In the genomic region with DNA sequence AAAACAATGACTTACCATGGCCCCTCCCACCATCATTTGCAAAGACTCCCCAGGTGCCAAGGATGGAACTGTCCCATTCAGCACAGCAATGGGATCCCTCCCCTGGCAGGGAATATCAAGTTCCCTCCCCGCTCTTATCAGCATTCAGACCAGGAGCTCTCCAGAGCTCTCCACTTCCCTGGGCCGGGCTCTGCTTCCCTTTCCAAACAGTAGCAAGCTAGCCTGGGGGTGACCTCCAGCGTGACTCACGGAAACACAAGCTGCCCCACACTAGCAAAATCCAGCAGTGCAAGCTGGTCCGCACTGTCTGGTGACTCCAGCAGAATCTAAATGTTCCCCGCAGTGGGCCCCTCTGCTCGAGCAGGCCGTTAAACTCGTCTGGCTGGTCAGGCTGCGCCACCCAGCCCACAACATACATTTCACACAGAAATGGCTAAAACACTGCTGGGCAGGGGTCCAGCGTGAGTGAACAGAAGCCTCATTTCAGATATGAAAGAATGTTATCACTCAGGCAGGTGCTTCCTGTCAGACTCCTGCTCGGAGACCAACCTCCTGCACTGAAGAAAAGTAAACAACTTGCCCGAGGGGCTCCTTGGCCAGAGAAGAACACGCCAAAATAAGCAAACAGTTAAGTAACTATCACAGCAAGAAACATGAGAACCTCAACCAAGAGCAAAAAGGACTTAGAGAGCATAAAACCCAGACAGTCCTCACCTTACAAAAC, we compare ENCODE assay signal across 9 cellular contexts. TPM values are rescaled to one million over a fixed set of nuclear protein-coding genes. Genes with fewer than 3 reads are reported as not detected.
DNase-seq lines count a peak whose midpoint lies in the region; ATAC-seq and TF ChIP-seq lines count a peak whose summit lies in the region.
"Had no signal": no experiment of that assay in that cellular context is flagged by ENCODE, and none has a peak within 500 bp of the region (broad histone marks: within the 10 kb centered on the region; RNA-seq: fewer than 3 reads in every experiment).

No MANE protein-coding gene starts in this region.

- POLR2A ChIA-PET in BJ (lab: Charles Lee), result interaction anchor here (0.5 kb wide), 1 partner anchor 155 kb away, joined by 3 read pairs; no protein-coding TSS in a partner anchor

- no peak overlapping the region for H3K4me3 Mint-ChIP-seq in memory B cell

- H3K4me1 ChIP-seq in body of pancreas, result peaks cover 5% of the 10 kb centered on the region

- H3K27me3 Mint-ChIP-seq in memory B cell, result no peaks in the 10 kb centered on the region

- H3K27me3 ChIP-seq in BJ (ENCODE audit: control insufficient read depth, insufficient read depth, low read length), result no peaks in the 10 kb centered on the region
- H3K27me3 ChIP-seq in body of pancreas, result no peaks in the 10 kb centered on the region
- H3K27me3 ChIP-seq: SJSA1 had no signal

- WGBS in body of pancreas, 2 donors, result 56 to 58% methylated on average over 14 of the region's 14 CpGs

- peaks cover 38% of the 10 kb centered on the region for H3K36me3 ChIP-seq in BJ (ENCODE audit: control insufficient read depth, insufficient read depth, low read length)
- peaks cover 0 to 51% of the 10 kb centered on the region in 2 donors for H3K36me3 ChIP-seq in body of pancreas (replicated peaks in 1 of 2; ENCODE audit: insufficient read depth in 1 of 2, low read depth in 2 of 2)

- no peaks in the 10 kb centered on the region for H3K9me3 ChIP-seq in body of pancreas
- H3K9me3 ChIP-seq: SJSA1 had no signal

- CTCF ChIA-PET in BJ (lab: Yijun Ruan, JAX), result interaction anchor here (1.0 to 1.7 kb wide), 2 partner anchors 16 to 56 kb away, joined by 3 to 5 read pairs; no protein-coding TSS in a partner anchor

- peaks cover 51% of the 10 kb centered on the region for H3K36me3 Mint-ChIP-seq in memory B cell

- peak in 1 of 3 donors; percentile 15 for TF ChIP-seq POLR2A in body of pancreas (IDR thresholded peaks at IDR 0.05)

- no peaks in the 10 kb centered on the region for H3K4me1 Mint-ChIP-seq in memory B cell

- DNase-seq in BJ (ENCODE audit: low read depth), result peak; percentile 10
- peak; percentile 12 for DNase-seq in NAMALWA (ENCODE audit: low spot score)
- peak; percentile 39 to 65 (median 60) for DNase-seq in body of pancreas
- no peak for DNase-seq in memory B cell (ENCODE audit: low spot score in 2 of 2)
- no peak for DNase-seq in Kasumi-1 (lab: John Stamatoyannopoulos, UW)
- no peak for DNase-seq in germinal center (ENCODE audit: low spot score)

- TF ChIP-seq CTCF in BJ (IDR thresholded peaks at IDR 0.05; ENCODE audit: insufficient read depth, low read depth, low read length) (no peak), body of pancreas (IDR thresholded peaks at IDR 0.05) (no peak)

- intact Hi-C loops in body of pancreas (cut with DNase I), result no loop called here

- ATAC-seq in body of pancreas, result peak; percentile 84
- ATAC-seq in memory B cell (ENCODE audit: low read depth), result no peak
- no peak for ATAC-seq in HG02623 (IDR thresholded peaks at IDR 0.05; ENCODE audit: unreplicated experiment)
- no peak for ATAC-seq in HG03139 (IDR thresholded peaks at IDR 0.05; ENCODE audit: unreplicated experiment)

- peak overlapping the region; percentile 5 to 79 (median 54) for H3K27ac ChIP-seq in body of pancreas
- H3K27ac ChIP-seq: SJSA1 had no signal

- no peaks in the 10 kb centered on the region for H3K9me3 Mint-ChIP-seq in memory B cell

- H3K27ac Mint-ChIP-seq in memory B cell, result peak overlapping the region; percentile 40

- H3K4me3 ChIP-seq in BJ (ENCODE audit: low read depth, low read length) (no peak overlapping the region), body of pancreas (no peak overlapping the region)
- H3K4me3 ChIP-seq: SJSA1 had no signal

RNA-seq across cellular contexts. Expression of a gene that starts 33.9 kb away (rescaled TPM):
- polyA plus RNA-seq in BJ (2011; rRNA removed), result 166 and 180 TPM in 2 replicates
- 115 and 169 TPM in 2 replicates for polyA minus RNA-seq in BJ (2011; rRNA and poly(A)+ RNA removed)
- 10 to 100 TPM; 30.1 to 56.4 TPM for total RNA-seq in body of pancreas

Comparison
In these comparisons a context has a peak if more than half of its experiments do, and no peak if none do; other contexts are left out.
1. DNase-seq: peak in BJ (single experiment), NAMALWA (single experiment) and body of pancreas (4 of 4); none in memory B cell (0 of 2), Kasumi-1 (0 of 2) and germinal center (single experiment).